ENCODE assay signal across 20 cellular contexts in genomic region chr2:181273986-181274385, GRCh38.
"Had no signal": no experiment of that assay in that cellular context is flagged by ENCODE, and none has a peak within 500 bp of the region (broad histone marks: within the 10 kb centered on the region; RNA-seq: fewer than 3 reads in every experiment).

No MANE protein-coding gene starts in this region.

- H3K4me3 ChIP-seq: cardiac muscle cell had no signal

- H3K27ac ChIP-seq: brain microvascular endothelial cell, cardiac muscle cell had no signal

- H3K36me3 ChIP-seq: brain microvascular endothelial cell, cardiac muscle cell had no signal

- DNase-seq: activated CD4-positive, alpha-beta T cell treated with anti-CD3 and anti-CD28 coated beads for 48 hours; activated CD4-positive, alpha-beta T cell treated with anti-CD3 and anti-CD28 coated beads, Interleukin-2, amount 50 U/mL, for 4 hours; activated CD4-positive, CD25-positive, alpha-beta regulatory T cell treated with anti-CD3 and anti-CD28 coated beads, Interleukin-2, amount 50 U/mL, for 72 hours; activated CD8-positive, alpha-beta memory T cell treated with anti-CD3 and anti-CD28 coated beads, Interleukin-2, amount 50 U/mL, for 48 hours; activated CD8-positive, alpha-beta T cell treated with anti-CD3 and anti-CD28 coated beads, Interleukin-2, amount 10 ng/mL, durations not matched to agents 7 days and 5 days; activated effector memory CD4-positive, alpha-beta T cell treated with anti-CD3 and anti-CD28 coated beads, Interleukin-2, amount 50 U/mL, for 16 hours; activated naive CD4-positive, alpha-beta T cell treated with Interleukin-2 at 50 U/mL for 16 hours; activated naive CD8-positive, alpha-beta T cell treated with anti-CD3 and anti-CD28 coated beads for 36 hours; activated T-cell treated with anti-CD3 and anti-CD28 coated beads, Interleukin-2, amount 50 U/mL, for 1 hour; brain microvascular endothelial cell; Kasumi-1; NCI-H1105 treated with DMSO at 0.1 percent for 48 hours; NCI-H1436 treated with DMSO at 0.1 percent for 48 hours; NCI-H187; NCI-H2081; NCI-H446; NCI-H524; SHP77 treated with DMSO at 0.1 percent for 48 hours; T-helper 1 cell had no signal

- H3K27me3 ChIP-seq: brain microvascular endothelial cell, cardiac muscle cell had no signal

- ATAC-seq: activated CD8-positive, alpha-beta T cell treated with anti-CD3 and anti-CD28 coated beads, Interleukin-2, amount 10 ng/mL, durations not matched to agents 7 days and 5 days had no signal
